ENCODE assay signal across 8 cellular contexts in genomic region chr6:131199568-131200272, GRCh38.
DNase-seq lines count a peak whose midpoint lies in the region; ATAC-seq and TF ChIP-seq lines count a peak whose summit lies in the region.

No MANE protein-coding gene starts in this region.

- H3K36me3 ChIP-seq in SK-N-SH (replicated peaks in 1 of 2; ENCODE audit: control insufficient read depth in 1 of 2, insufficient read depth in 2 of 2, low read length in 1 of 2), result no peaks in the 10 kb centered on the region
- no peaks in the 10 kb centered on the region for H3K36me3 ChIP-seq in uterus

- ATAC-seq in GM21360 (IDR thresholded peaks at IDR 0.05; ENCODE audit: unreplicated experiment), result peak; percentile 100
- peak; percentile 100 for ATAC-seq in HG03575 (IDR thresholded peaks at IDR 0.05; ENCODE audit: extremely low read depth, insufficient number of reproducible peaks, low FRiP score, unreplicated experiment)

- no peaks in the 10 kb centered on the region for H3K79me2 ChIP-seq in SK-N-SH (ENCODE audit: insufficient read depth)

- H3K9me2 ChIP-seq in SK-N-SH, result no peaks in the 10 kb centered on the region

- no peak for TF ChIP-seq POLR2A in uterus (IDR thresholded peaks at IDR 0.05)

- H3K4me3 ChIP-seq in SK-N-SH (ENCODE audit: low read depth in 2 of 2, low read length in 1 of 2), result no peak overlapping the region
- no peak overlapping the region for H3K4me3 ChIP-seq in uterus

- peak; percentile 52 for DNase-seq in DMS153 treated with DMSO at 0.1 percent for 48 hours (lab: John Stamatoyannopoulos, UW; ENCODE audit: unreplicated experiment)
- peak; percentile 16 for DNase-seq in SK-N-SH
- DNase-seq in activated naive CD4-positive, alpha-beta T cell treated with anti-CD3 and anti-CD28 coated beads, Interleukin-2, amount 50 U/mL, for 16 hours, result peak; percentile 72
- DNase-seq in hippocampal formation (lab: John Stamatoyannopoulos, UW), result peak; percentile 6 to 17
- DNase-seq in stimulated activated CD4-positive, alpha-beta T cell treated with anti-CD3 and anti-CD28 coated beads, Interleukin-1b, Interleukin-23, amount 100 ng/mL, for 24 hours (ENCODE audit: low read depth in 4 of 4, low spot score in 1 of 4), result peak in 3 of 4 experiments; percentile 30 to 37 (median 35)
- DNase-seq in uterus, result no peak

- no peak overlapping the region for H3K4me2 ChIP-seq in SK-N-SH

- no peaks in the 10 kb centered on the region for H4K20me1 ChIP-seq in SK-N-SH (ENCODE audit: insufficient read depth)

- CTCF ChIA-PET in SK-N-SH (lab: Yijun Ruan, JAX), result interaction anchor here (0.8 to 1.9 kb wide), 4 partner anchors 24 to 318 kb away, joined by 3 to 4 read pairs (median 4); no protein-coding TSS in a partner anchor

- no peak for TF ChIP-seq EP300 in SK-N-SH (IDR thresholded peaks at IDR 0.05; ENCODE audit: borderline replicate concordance in 1 of 2, low read depth in 1 of 2, low read length in 1 of 2)

- TF ChIP-seq RAD21 in SK-N-SH (IDR thresholded peaks at IDR 0.05; ENCODE audit: low read length), result peak; percentile 55

- no peak overlapping the region for H3K9ac ChIP-seq in SK-N-SH

- no peaks in the 10 kb centered on the region for H3K9me3 ChIP-seq in SK-N-SH
- H3K9me3 ChIP-seq in uterus, result no peaks in the 10 kb centered on the region

- TF ChIP-seq CTCF in SK-N-SH (IDR thresholded peaks at IDR 0.05) (peak; percentile 60), uterus (IDR thresholded peaks at IDR 0.05) (peak in 1 of 4 experiments; percentile 41)

- no peaks in the 10 kb centered on the region for H3F3A ChIP-seq in SK-N-SH (replicated peaks; ENCODE audit: insufficient read depth)

- H3K27me3 ChIP-seq in SK-N-SH (ENCODE audit: insufficient read depth), result no peaks in the 10 kb centered on the region
- no peaks in the 10 kb centered on the region for H3K27me3 ChIP-seq in uterus

- 39% methylated on average over 10 of the region's 10 CpGs for WGBS in SK-N-SH (ENCODE audit: low lambda C conversion rate)

- H3K4me1 ChIP-seq in SK-N-SH (ENCODE audit: control insufficient read depth in 1 of 2, insufficient read depth in 2 of 2, low read depth in 1 of 2, low read length in 1 of 2) (no peaks in the 10 kb centered on the region; a peak in 1 of 4 replicates), uterus (no peaks in the 10 kb centered on the region)

- no peak overlapping the region for H3K27ac ChIP-seq in SK-N-SH (ENCODE audit: low read depth in 2 of 2, low read length in 1 of 2)
- no peak overlapping the region for H3K27ac ChIP-seq in uterus

- no peak overlapping the region for H2AFZ ChIP-seq in SK-N-SH (ENCODE audit: low read depth)

- POLR2A ChIA-PET in SK-N-SH (lab: Yijun Ruan, JAX), result no interaction called here

- intact Hi-C loops in uterus (cut with DNase I; ENCODE audit: low total_unique reads), result no loop called here

TF ChIP-seq in SK-N-SH, 30 proteins besides CTCF, POLR2A, EP300 and RAD21:
- TF ChIP-seq SMC3 (IDR thresholded peaks at IDR 0.05; ENCODE audit: low read depth, low read length), result peak; percentile 60
- TF ChIP-seq TAF1 (IDR thresholded peaks at IDR 0.05; ENCODE audit: borderline replicate concordance, low read depth, low read length), result no peak

Comparison
In these comparisons a context has a peak if more than half of its experiments do, and no peak if none do; other contexts are left out.
1. DNase-seq: peak in DMS153 treated with DMSO at 0.1 percent for 48 hours (single experiment), SK-N-SH (single experiment), activated naive CD4-positive, alpha-beta T cell treated with anti-CD3 and anti-CD28 coated beads, Interleukin-2, amount 50 U/mL, for 16 hours (single experiment), hippocampal formation (2 of 2) and stimulated activated CD4-positive, alpha-beta T cell treated with anti-CD3 and anti-CD28 coated beads, Interleukin-1b, Interleukin-23, amount 100 ng/mL, for 24 hours (3 of 4); none in uterus (0 of 2).